8 cellular contexts compared by ENCODE assay signal in the genomic region with DNA sequence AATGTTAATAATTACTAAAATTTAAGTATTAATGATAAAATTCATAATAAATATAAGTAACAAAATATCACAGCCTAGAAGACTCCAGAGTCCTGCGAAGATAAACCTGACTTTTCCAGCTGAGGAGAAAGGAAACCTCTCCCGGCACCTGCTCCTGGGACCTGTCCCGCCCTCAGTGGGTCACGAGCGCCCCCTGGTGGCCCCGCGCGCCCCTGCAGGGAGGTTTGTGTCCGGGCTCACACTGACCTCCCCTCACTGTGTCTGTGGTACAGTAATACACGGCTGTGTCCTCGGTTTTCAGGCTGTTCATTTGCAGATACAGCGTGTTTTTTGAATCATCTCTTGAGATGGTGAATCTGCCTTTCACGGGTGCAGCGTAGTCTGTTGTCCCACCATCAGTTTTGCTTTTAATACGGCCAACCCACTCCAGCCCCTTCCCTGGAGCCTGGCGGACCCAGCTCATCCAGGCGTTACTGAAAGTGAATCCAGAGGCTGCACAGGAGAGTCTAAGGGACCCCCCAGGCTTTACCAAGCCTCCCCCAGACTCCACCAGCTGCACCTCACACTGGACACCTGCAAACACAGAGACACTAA.
DNase-seq lines count a peak whose midpoint lies in the region; ATAC-seq and TF ChIP-seq lines count a peak whose summit lies in the region.
"Not testable (repeated sequence)": the region's sequence is repeated elsewhere in the genome, so short reads cannot be mapped to it uniquely, and the experiment has no call there.

No MANE protein-coding gene starts in this region.

- TF ChIP-seq CTCF in SK-N-SH (IDR thresholded peaks at IDR 0.05) = peak; percentile 81
- peak; percentile 63 for TF ChIP-seq CTCF in type B pancreatic cell (conservative IDR thresholded peaks at IDR 0.05)

- not testable (repeated sequence) for H3K27me3 Mint-ChIP-seq in type B pancreatic cell

- not testable (repeated sequence) for H3K4me1 Mint-ChIP-seq in type B pancreatic cell (ENCODE audit: unreplicated experiment)

- not testable (repeated sequence) for H4K20me1 ChIP-seq in SK-N-SH (ENCODE audit: insufficient read depth)

- not testable (repeated sequence) for H3K4me1 ChIP-seq in SK-N-SH (ENCODE audit: control insufficient read depth in 1 of 2, insufficient read depth in 2 of 2, low read depth in 1 of 2, low read length in 1 of 2)

- peak; percentile 80 for ATAC-seq in left lobe of liver

- 0 out of 2 replicates have a peak overlapping the region, but pooled peaks have one; percentile 22 for H2AFZ ChIP-seq in SK-N-SH (ENCODE audit: low read depth)

- not testable (repeated sequence) for H3K27me3 ChIP-seq in SK-N-SH (ENCODE audit: insufficient read depth)

- H3K4me3 ChIP-seq in SK-N-SH (ENCODE audit: low read depth in 2 of 2, low read length in 1 of 2) = peak overlapping the region in 1 of 2 experiments; percentile 12; a peak in 1 of 4 replicates

- H3K9ac ChIP-seq in SK-N-SH = not testable (repeated sequence)

- H3K36me3 ChIP-seq in SK-N-SH (replicated peaks in 1 of 2; ENCODE audit: control insufficient read depth in 1 of 2, insufficient read depth in 2 of 2, low read length in 1 of 2) = not testable (repeated sequence)

- TF ChIP-seq RAD21 in SK-N-SH (IDR thresholded peaks at IDR 0.05; ENCODE audit: low read length) = peak; percentile 47

- H3K27ac ChIP-seq in SK-N-SH (ENCODE audit: low read depth in 2 of 2, low read length in 1 of 2) = not testable (repeated sequence)

- WGBS in SK-N-SH (ENCODE audit: low lambda C conversion rate) = 4% methylated on average over 16 of the region's 17 CpGs

- DNase-seq in EH (ENCODE audit: low read depth) (peak; percentile 7), NCI-H1105 treated with DMSO at 0.1 percent for 48 hours (lab: John Stamatoyannopoulos, UW) (peak; percentile 47), activated T-cell treated with anti-CD3 and anti-CD28 coated beads for 24 hours (ENCODE audit: low read depth) (peak; percentile 67), dermis blood vessel endothelial cell (peak; percentile 60), left lobe of liver (ENCODE audit: low spot score) (peak; percentile 78), type B pancreatic cell (ENCODE audit: extremely low spot score, unreplicated experiment) (peak; percentile 75)
- not testable (repeated sequence) for DNase-seq in SK-N-SH
- peak; percentile 67 to 77 for DNase-seq in stimulated activated CD4-positive, alpha-beta T cell treated with anti-CD3 and anti-CD28 coated beads, Interleukin-15, amount 100 ng/mL, for 1 hour (ENCODE audit: low read depth in 1 of 2, low spot score in 1 of 2)

- TF ChIP-seq EP300 in SK-N-SH (IDR thresholded peaks at IDR 0.05; ENCODE audit: borderline replicate concordance in 1 of 2, low read depth in 1 of 2, low read length in 1 of 2) = not testable (repeated sequence)

- CTCF ChIA-PET in SK-N-SH (lab: Yijun Ruan, JAX) = interaction anchor here (0.6 to 1.4 kb wide), 4 partner anchors 11 to 832 kb away, joined by 3 to 4 read pairs (median 3); no protein-coding TSS in a partner anchor

- peak overlapping the region; percentile 63; the same call in 1 of the 2 replicates for H3K4me2 ChIP-seq in SK-N-SH

- not testable (repeated sequence) for H3K27ac Mint-ChIP-seq in type B pancreatic cell

- H3K4me3 Mint-ChIP-seq in type B pancreatic cell = not testable (repeated sequence)

- H3K79me2 ChIP-seq in SK-N-SH (ENCODE audit: insufficient read depth) = not testable (repeated sequence)

- not testable (repeated sequence) for H3F3A ChIP-seq in SK-N-SH (replicated peaks; ENCODE audit: insufficient read depth)

- H3K9me3 Mint-ChIP-seq in type B pancreatic cell = not testable (repeated sequence)

- H3K9me3 ChIP-seq in SK-N-SH = not testable (repeated sequence)

- POLR2A ChIA-PET in SK-N-SH (lab: Yijun Ruan, JAX) = not testable (repeated sequence)

- H3K9me2 ChIP-seq in SK-N-SH = not testable (repeated sequence)

- not testable (repeated sequence) for H3K36me3 Mint-ChIP-seq in type B pancreatic cell

TF ChIP-seq in SK-N-SH, 30 proteins besides CTCF, POLR2A, EP300 and RAD21:
- TF ChIP-seq SMC3 (IDR thresholded peaks at IDR 0.05; ENCODE audit: low read depth, low read length) = peak; percentile 34
